ENCODE assay signal across 8 cellular contexts in the genomic region with DNA sequence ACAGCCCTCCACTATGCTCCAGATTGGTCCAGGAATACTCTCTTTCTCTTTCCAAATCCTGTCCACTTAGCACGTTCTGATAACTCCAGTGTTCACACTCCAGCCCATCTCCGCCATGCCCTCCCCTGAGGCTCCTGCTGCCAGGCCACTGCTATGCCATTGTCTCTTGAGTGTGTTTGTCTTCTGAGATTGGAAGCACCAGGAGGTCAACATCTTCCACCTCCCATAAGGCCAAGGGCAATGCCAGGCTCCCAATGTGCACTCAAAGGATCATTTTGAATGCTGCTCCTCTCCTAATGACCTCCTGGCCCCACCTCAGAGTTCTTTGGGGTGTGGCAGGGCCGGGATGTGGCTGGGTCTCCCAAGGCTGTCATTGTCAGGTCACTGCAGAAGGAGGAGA. TPM values are rescaled to one million over a fixed set of nuclear protein-coding genes. Genes with fewer than 3 reads are reported as not detected.
DNase-seq lines count a peak whose midpoint lies in the region; ATAC-seq lines count a peak whose summit lies in the region.

No MANE protein-coding gene starts in this region.

- H3K4me1 ChIP-seq in mesenchymal stem cell (ENCODE audit: control insufficient read depth, insufficient read depth, low read depth, low read length) = peaks cover 12% of the 10 kb centered on the region
- H3K4me1 ChIP-seq in stomach smooth muscle (ENCODE audit: control insufficient read depth, insufficient read depth, low read length) = peaks cover 44% of the 10 kb centered on the region

- ATAC-seq in activated naive CD8-positive, alpha-beta T cell treated with anti-CD3 and anti-CD28 coated beads, Interleukin-2, amount 50 U/mL, for 24 hours = no peak

- no peak overlapping the region for H2AK5ac ChIP-seq in mesenchymal stem cell (ENCODE audit: low read length, severe bottlenecking)

- H3K27me3 ChIP-seq in mesenchymal stem cell (ENCODE audit: control insufficient read depth in 1 of 2, insufficient read depth in 1 of 2, low read length in 2 of 2) (peaks cover 0 to 54% of the 10 kb centered on the region in 2 experiments), stomach smooth muscle (ENCODE audit: control insufficient read depth in 1 of 2, insufficient read depth in 2 of 2, low read length in 2 of 2) (no peaks in the 10 kb centered on the region)

- no peak overlapping the region for H3K23ac ChIP-seq in mesenchymal stem cell (ENCODE audit: low read length in 2 of 2)

- no peaks in the 10 kb centered on the region for H3K36me3 Mint-ChIP-seq in activated naive CD4-positive, alpha-beta T cell treated with anti-CD3 and anti-CD28 coated beads for 36 hours (ENCODE audit: low read depth)
- H3K36me3 Mint-ChIP-seq in activated naive CD8-positive, alpha-beta T cell treated with anti-CD3 and anti-CD28 coated beads, Interleukin-2, amount 50 U/mL, for 24 hours (ENCODE audit: low read depth) = no peaks in the 10 kb centered on the region

- no peak overlapping the region for H3K27ac ChIP-seq in mesenchymal stem cell (ENCODE audit: low read length, poor library complexity, severe bottlenecking)
- H3K27ac ChIP-seq in stomach smooth muscle (ENCODE audit: low read length) = no peak overlapping the region

- H3K4me1 Mint-ChIP-seq in activated naive CD4-positive, alpha-beta T cell treated with anti-CD3 and anti-CD28 coated beads for 36 hours (ENCODE audit: low read depth) = peaks cover 15% of the 10 kb centered on the region
- peaks cover 21% of the 10 kb centered on the region for H3K4me1 Mint-ChIP-seq in activated naive CD8-positive, alpha-beta T cell treated with anti-CD3 and anti-CD28 coated beads, Interleukin-2, amount 50 U/mL, for 24 hours

- H4K91ac ChIP-seq in mesenchymal stem cell (ENCODE audit: low read length) = no peak overlapping the region

- no peak overlapping the region for H2BK15ac ChIP-seq in mesenchymal stem cell (ENCODE audit: low read depth, poor library complexity, severe bottlenecking)

- CTCF ChIA-PET in activated naive CD4-positive, alpha-beta T cell treated with anti-CD3 and anti-CD28 coated beads for 36 hours (lab: Charles Lee) = interaction anchor here (0.6 to 6.6 kb wide), 22 partner anchors 11 to 176 kb away, joined by 3 to 80 read pairs (median 8); partner anchors contain the start of gene NRG2

- H3K4ac ChIP-seq in mesenchymal stem cell (ENCODE audit: low read depth in 1 of 2, low read length in 2 of 2) = no peak overlapping the region

- H3K4me3 ChIP-seq in mesenchymal stem cell (ENCODE audit: insufficient read depth in 1 of 2, low read depth in 1 of 2, low read length in 2 of 2) (no peak overlapping the region), stomach smooth muscle (ENCODE audit: low read length in 2 of 2) (peak overlapping the region; percentile 66 to 76)

- H3K4me2 ChIP-seq in mesenchymal stem cell (ENCODE audit: low read length, poor library complexity, severe bottlenecking) = peak overlapping the region; percentile 97

- no peak overlapping the region for H3K27ac Mint-ChIP-seq in activated naive CD4-positive, alpha-beta T cell treated with anti-CD3 and anti-CD28 coated beads for 36 hours
- no peak overlapping the region for H3K27ac Mint-ChIP-seq in activated naive CD8-positive, alpha-beta T cell treated with anti-CD3 and anti-CD28 coated beads, Interleukin-2, amount 50 U/mL, for 24 hours

- H3K4me3 Mint-ChIP-seq in activated naive CD4-positive, alpha-beta T cell treated with anti-CD3 and anti-CD28 coated beads for 36 hours = peak overlapping the region; percentile 52
- H3K4me3 Mint-ChIP-seq in activated naive CD8-positive, alpha-beta T cell treated with anti-CD3 and anti-CD28 coated beads, Interleukin-2, amount 50 U/mL, for 24 hours = peak overlapping the region; percentile 53

- 58% methylated on average over 3 of the region's 3 CpGs for WGBS in mesenchymal stem cell

- H2AFZ ChIP-seq in mesenchymal stem cell (ENCODE audit: low read depth, low read length) = no peak overlapping the region

- H2BK5ac ChIP-seq in mesenchymal stem cell (ENCODE audit: low read depth, low read length, poor library complexity, severe bottlenecking) = no peak overlapping the region

- H4K8ac ChIP-seq in mesenchymal stem cell (ENCODE audit: low read length) = no peak overlapping the region

- no peak overlapping the region for H3K18ac ChIP-seq in mesenchymal stem cell (ENCODE audit: low read depth in 1 of 2, low read length in 2 of 2)

- intact Hi-C loops in activated naive CD4-positive, alpha-beta T cell treated with anti-CD3 and anti-CD28 coated beads for 36 hours (cut with micrococcal nuclease) = loop anchor here (10.0 kb wide), 1 partner anchor 900 kb away; no protein-coding TSS in a partner anchor

- DNase-seq in activated naive CD4-positive, alpha-beta T cell treated with anti-CD3 and anti-CD28 coated beads for 36 hours = no peak
- DNase-seq in activated naive CD4-positive, alpha-beta T cell treated with anti-CD3 and anti-CD28 coated beads, Interleukin-2, amount 50 U/mL, for 16 hours = no peak
- no peak for DNase-seq in activated naive CD8-positive, alpha-beta T cell treated with anti-CD3 and anti-CD28 coated beads, Interleukin-2, amount 50 U/mL, for 24 hours
- DNase-seq in mesenchymal stem cell = no peak
- no peak for DNase-seq in nucleus accumbens (lab: John Stamatoyannopoulos, UW)
- no peak for DNase-seq in amygdala (lab: John Stamatoyannopoulos, UW)
- no peak for DNase-seq in amniotic stem cell (lab: John Stamatoyannopoulos, UW)

- no peak overlapping the region for H2BK120ac ChIP-seq in mesenchymal stem cell (ENCODE audit: low read depth, low read length)

- no peak overlapping the region for H3K9ac ChIP-seq in mesenchymal stem cell (ENCODE audit: low read length)
- H3K9ac ChIP-seq in stomach smooth muscle (ENCODE audit: low read length in 2 of 2) = no peak overlapping the region

- H3K9me3 ChIP-seq in mesenchymal stem cell (ENCODE audit: control insufficient read depth, low read length) (no peaks in the 10 kb centered on the region), stomach smooth muscle (ENCODE audit: control insufficient read depth in 2 of 2, low read length in 2 of 2) (no peaks in the 10 kb centered on the region)

- H3K14ac ChIP-seq in mesenchymal stem cell (ENCODE audit: low read length in 2 of 2) = no peak overlapping the region

- H3K27me3 Mint-ChIP-seq in activated naive CD4-positive, alpha-beta T cell treated with anti-CD3 and anti-CD28 coated beads for 36 hours (ENCODE audit: low read depth) = peaks cover 20% of the 10 kb centered on the region
- H3K27me3 Mint-ChIP-seq in activated naive CD8-positive, alpha-beta T cell treated with anti-CD3 and anti-CD28 coated beads, Interleukin-2, amount 50 U/mL, for 24 hours = peaks cover 25% of the 10 kb centered on the region

- H3K36me3 ChIP-seq in mesenchymal stem cell (ENCODE audit: control insufficient read depth in 1 of 2, insufficient read depth in 2 of 2, low read depth in 1 of 2, low read length in 2 of 2) (no peaks in the 10 kb centered on the region), stomach smooth muscle (ENCODE audit: control insufficient read depth in 2 of 2, insufficient read depth in 2 of 2, low read length in 2 of 2) (no peaks in the 10 kb centered on the region)

- peaks cover 26% of the 10 kb centered on the region for H3K79me1 ChIP-seq in mesenchymal stem cell (replicated peaks; ENCODE audit: low read length, poor library complexity, severe bottlenecking)

- no peaks in the 10 kb centered on the region for H3K9me3 Mint-ChIP-seq in activated naive CD4-positive, alpha-beta T cell treated with anti-CD3 and anti-CD28 coated beads for 36 hours
- no peaks in the 10 kb centered on the region for H3K9me3 Mint-ChIP-seq in activated naive CD8-positive, alpha-beta T cell treated with anti-CD3 and anti-CD28 coated beads, Interleukin-2, amount 50 U/mL, for 24 hours

- no peak overlapping the region for H2BK12ac ChIP-seq in mesenchymal stem cell (ENCODE audit: low read length in 2 of 2)

RNA-seq across cellular contexts. Expression of gene IGIP, which starts 19.5 kb away (rescaled TPM):
- total RNA-seq in activated naive CD4-positive, alpha-beta T cell treated with anti-CD3 and anti-CD28 coated beads for 36 hours = 1 to 10 TPM; 1.4 to 1.6 TPM
- polyA plus RNA-seq in mesenchymal stem cell (2013, experiment 1 of 2) = 0.98 TPM
- 1.0 TPM for polyA plus RNA-seq in mesenchymal stem cell (2013, experiment 2 of 2)

RNA-seq across cellular contexts. Expression of gene CYSTM1, which starts 29.8 kb away (rescaled TPM):
- 10 to 100 TPM; 22.3 to 25.1 TPM for total RNA-seq in activated naive CD4-positive, alpha-beta T cell treated with anti-CD3 and anti-CD28 coated beads for 36 hours
- 40.5 TPM for polyA plus RNA-seq in mesenchymal stem cell (2013, experiment 1 of 2)
- polyA plus RNA-seq in mesenchymal stem cell (2013, experiment 2 of 2) = 40.9 TPM

RNA-seq across cellular contexts. Expression of gene PURA, which starts 31.3 kb away (rescaled TPM):
- 10 to 100 TPM in 1 of 2 experiments, 1 to 10 TPM in 1; 9.0 to 10.3 TPM for total RNA-seq in activated naive CD4-positive, alpha-beta T cell treated with anti-CD3 and anti-CD28 coated beads for 36 hours
- polyA plus RNA-seq in mesenchymal stem cell (2013, experiment 1 of 2) = 4.3 TPM
- 4.3 TPM for polyA plus RNA-seq in mesenchymal stem cell (2013, experiment 2 of 2)

Comparison
In these comparisons a context has a peak if more than half of its experiments do, and no peak if none do; other contexts are left out.
1. H3K4me3 ChIP-seq: peak in stomach smooth muscle (2 of 2); none in mesenchymal stem cell (0 of 2).